1 cellular context compared by ENCODE assay signal in genomic region chr1:228088586-228089498, GRCh38.
TF ChIP-seq lines count a peak whose summit lies in the region.

No MANE protein-coding gene starts in this region.

TF ChIP-seq in GM23338, 12 proteins besides CTCF, POLR2A, EP300 and RAD21 (continued from another document):
- TF ChIP-seq, protein P1, sequence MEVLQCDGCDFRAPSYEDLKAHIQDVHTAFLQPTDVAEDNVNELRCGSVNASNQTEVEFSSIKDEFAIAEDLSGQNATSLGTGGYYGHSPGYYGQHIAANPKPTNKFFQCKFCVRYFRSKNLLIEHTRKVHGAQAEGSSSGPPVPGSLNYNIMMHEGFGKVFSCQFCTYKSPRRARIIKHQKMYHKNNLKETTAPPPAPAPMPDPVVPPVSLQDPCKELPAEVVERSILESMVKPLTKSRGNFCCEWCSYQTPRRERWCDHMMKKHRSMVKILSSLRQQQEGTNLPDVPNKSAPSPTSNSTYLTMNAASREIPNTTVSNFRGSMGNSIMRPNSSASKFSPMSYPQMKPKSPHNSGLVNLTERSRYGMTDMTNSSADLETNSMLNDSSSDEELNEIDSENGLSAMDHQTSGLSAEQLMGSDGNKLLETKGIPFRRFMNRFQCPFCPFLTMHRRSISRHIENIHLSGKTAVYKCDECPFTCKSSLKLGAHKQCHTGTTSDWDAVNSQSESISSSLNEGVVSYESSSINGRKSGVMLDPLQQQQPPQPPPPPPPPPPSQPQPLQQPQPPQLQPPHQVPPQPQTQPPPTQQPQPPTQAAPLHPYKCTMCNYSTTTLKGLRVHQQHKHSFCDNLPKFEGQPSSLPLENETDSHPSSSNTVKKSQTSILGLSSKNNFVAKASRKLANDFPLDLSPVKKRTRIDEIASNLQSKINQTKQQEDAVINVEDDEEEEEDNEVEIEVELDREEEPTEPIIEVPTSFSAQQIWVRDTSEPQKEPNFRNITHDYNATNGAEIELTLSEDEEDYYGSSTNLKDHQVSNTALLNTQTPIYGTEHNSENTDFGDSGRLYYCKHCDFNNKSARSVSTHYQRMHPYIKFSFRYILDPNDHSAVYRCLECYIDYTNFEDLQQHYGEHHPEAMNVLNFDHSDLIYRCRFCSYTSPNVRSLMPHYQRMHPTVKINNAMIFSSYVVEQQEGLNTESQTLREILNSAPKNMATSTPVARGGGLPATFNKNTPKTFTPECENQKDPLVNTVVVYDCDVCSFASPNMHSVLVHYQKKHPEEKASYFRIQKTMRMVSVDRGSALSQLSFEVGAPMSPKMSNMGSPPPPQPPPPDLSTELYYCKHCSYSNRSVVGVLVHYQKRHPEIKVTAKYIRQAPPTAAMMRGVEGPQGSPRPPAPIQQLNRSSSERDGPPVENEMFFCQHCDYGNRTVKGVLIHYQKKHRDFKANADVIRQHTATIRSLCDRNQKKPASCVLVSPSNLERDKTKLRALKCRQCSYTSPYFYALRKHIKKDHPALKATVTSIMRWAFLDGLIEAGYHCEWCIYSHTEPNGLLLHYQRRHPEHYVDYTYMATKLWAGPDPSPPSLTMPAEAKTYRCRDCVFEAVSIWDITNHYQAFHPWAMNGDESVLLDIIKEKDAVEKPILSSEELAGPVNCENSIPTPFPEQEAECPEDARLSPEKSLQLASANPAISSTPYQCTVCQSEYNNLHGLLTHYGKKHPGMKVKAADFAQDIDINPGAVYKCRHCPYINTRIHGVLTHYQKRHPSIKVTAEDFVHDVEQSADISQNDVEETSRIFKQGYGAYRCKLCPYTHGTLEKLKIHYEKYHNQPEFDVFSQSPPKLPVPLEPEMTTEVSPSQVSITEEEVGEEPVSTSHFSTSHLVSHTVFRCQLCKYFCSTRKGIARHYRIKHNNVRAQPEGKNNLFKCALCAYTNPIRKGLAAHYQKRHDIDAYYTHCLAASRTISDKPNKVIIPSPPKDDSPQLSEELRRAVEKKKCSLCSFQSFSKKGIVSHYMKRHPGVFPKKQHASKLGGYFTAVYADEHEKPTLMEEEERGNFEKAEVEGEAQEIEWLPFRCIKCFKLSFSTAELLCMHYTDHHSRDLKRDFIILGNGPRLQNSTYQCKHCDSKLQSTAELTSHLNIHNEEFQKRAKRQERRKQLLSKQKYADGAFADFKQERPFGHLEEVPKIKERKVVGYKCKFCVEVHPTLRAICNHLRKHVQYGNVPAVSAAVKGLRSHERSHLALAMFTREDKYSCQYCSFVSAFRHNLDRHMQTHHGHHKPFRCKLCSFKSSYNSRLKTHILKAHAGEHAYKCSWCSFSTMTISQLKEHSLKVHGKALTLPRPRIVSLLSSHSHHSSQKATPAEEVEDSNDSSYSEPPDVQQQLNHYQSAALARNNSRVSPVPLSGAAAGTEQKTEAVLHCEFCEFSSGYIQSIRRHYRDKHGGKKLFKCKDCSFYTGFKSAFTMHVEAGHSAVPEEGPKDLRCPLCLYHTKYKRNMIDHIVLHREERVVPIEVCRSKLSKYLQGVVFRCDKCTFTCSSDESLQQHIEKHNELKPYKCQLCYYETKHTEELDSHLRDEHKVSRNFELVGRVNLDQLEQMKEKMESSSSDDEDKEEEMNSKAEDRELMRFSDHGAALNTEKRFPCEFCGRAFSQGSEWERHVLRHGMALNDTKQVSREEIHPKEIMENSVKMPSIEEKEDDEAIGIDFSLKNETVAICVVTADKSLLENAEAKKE (CRISPR knock-in tag; IDR thresholded peaks at IDR 0.05): no peak
- TF ChIP-seq POLR2AphosphoS5 (IDR thresholded peaks at IDR 0.05; ENCODE audit: low read depth): no peak
- TF ChIP-seq, protein P2, sequence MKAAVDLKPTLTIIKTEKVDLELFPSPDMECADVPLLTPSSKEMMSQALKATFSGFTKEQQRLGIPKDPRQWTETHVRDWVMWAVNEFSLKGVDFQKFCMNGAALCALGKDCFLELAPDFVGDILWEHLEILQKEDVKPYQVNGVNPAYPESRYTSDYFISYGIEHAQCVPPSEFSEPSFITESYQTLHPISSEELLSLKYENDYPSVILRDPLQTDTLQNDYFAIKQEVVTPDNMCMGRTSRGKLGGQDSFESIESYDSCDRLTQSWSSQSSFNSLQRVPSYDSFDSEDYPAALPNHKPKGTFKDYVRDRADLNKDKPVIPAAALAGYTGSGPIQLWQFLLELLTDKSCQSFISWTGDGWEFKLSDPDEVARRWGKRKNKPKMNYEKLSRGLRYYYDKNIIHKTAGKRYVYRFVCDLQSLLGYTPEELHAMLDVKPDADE (IDR thresholded peaks at IDR 0.05): no peak
- no peak for TF ChIP-seq STAT1 (IDR thresholded peaks at IDR 0.05; ENCODE audit: unreplicated experiment)
